Comparison of ENCODE assay signal across 22 cellular contexts in genomic region chr5:89338935-89339334, GRCh38.
DNase-seq lines count a peak whose midpoint lies in the region; ATAC-seq and TF ChIP-seq lines count a peak whose summit lies in the region.
"Had no signal": no experiment of that assay in that cellular context is flagged by ENCODE, and none has a peak within 500 bp of the region (broad histone marks: within the 10 kb centered on the region; RNA-seq: fewer than 3 reads in every experiment).

No MANE protein-coding gene starts in this region.

- intact Hi-C loops in activated CD4-positive, alpha-beta T cell treated with anti-CD3 and anti-CD28 coated beads for 36 hours (cut with DNase I, micrococcal nuclease) = no loop called here

- peaks cover 4% of the 10 kb centered on the region for H3K4me1 Mint-ChIP-seq in activated CD4-positive, alpha-beta T cell treated with anti-CD3 and anti-CD28 coated beads for 36 hours
- H3K4me1 Mint-ChIP-seq: activated naive CD4-positive, alpha-beta T cell treated with anti-CD3 and anti-CD28 coated beads, Interleukin-2, amount 10 ng/mL, durations not matched to agents 7 days and 5 days; mesothelial cell of epicardium; neural crest cell had no signal

- H4K20me1 ChIP-seq in smooth muscle cell (ENCODE audit: low read depth) = no peaks in the 10 kb centered on the region

- no peak overlapping the region for H3K9ac ChIP-seq in smooth muscle cell (ENCODE audit: low read depth)

- H3K27ac Mint-ChIP-seq in activated CD4-positive, alpha-beta T cell treated with anti-CD3 and anti-CD28 coated beads for 36 hours = no peak overlapping the region
- H3K27ac Mint-ChIP-seq: activated CD8-positive, alpha-beta T cell treated with anti-CD3 and anti-CD28 coated beads for 36 hours; activated naive CD4-positive, alpha-beta T cell treated with anti-CD3 and anti-CD28 coated beads, Interleukin-2, amount 10 ng/mL, durations not matched to agents 7 days and 5 days; activated T-cell treated with anti-CD3 and anti-CD28 coated beads, Interleukin-2, amount 50 U/mL, for 24 hours; GM23338; IgD-negative memory B cell; mesothelial cell of epicardium; T-helper 1 cell treated with Interleukin-12 subunit alpha and Interleukin-12 subunit beta and Interleukin-4 antibody, amounts not matched to agents 30 μg/mL and 1 μg/mL, for 36 hours; WTC11 had no signal

- H3K4me3 Mint-ChIP-seq in activated CD4-positive, alpha-beta T cell treated with anti-CD3 and anti-CD28 coated beads for 36 hours = no peak overlapping the region
- H3K4me3 Mint-ChIP-seq: activated CD8-positive, alpha-beta T cell treated with anti-CD3 and anti-CD28 coated beads for 36 hours; activated naive CD4-positive, alpha-beta T cell treated with anti-CD3 and anti-CD28 coated beads, Interleukin-2, amount 10 ng/mL, durations not matched to agents 7 days and 5 days; activated T-cell treated with anti-CD3 and anti-CD28 coated beads, Interleukin-2, amount 50 U/mL, for 24 hours; GM23338; IgD-negative memory B cell; mesothelial cell of epicardium; neural crest cell; T-helper 1 cell treated with Interleukin-12 subunit alpha and Interleukin-12 subunit beta and Interleukin-4 antibody, amounts not matched to agents 30 μg/mL and 1 μg/mL, for 36 hours; WTC11 had no signal

- POLR2A ChIA-PET in activated CD4-positive, alpha-beta T cell treated with anti-CD3 and anti-CD28 coated beads for 36 hours (lab: Charles Lee) = no interaction called here

- H3K36me3 ChIP-seq in SJCRH30 (no peaks in the 10 kb centered on the region), smooth muscle cell (ENCODE audit: low read depth) (no peaks in the 10 kb centered on the region)
- H3K36me3 ChIP-seq: esophagus squamous epithelium, thoracic aorta had no signal

- H3K27me3 Mint-ChIP-seq in activated CD4-positive, alpha-beta T cell treated with anti-CD3 and anti-CD28 coated beads for 36 hours = peaks cover 2% of the 10 kb centered on the region
- H3K27me3 Mint-ChIP-seq: activated naive CD4-positive, alpha-beta T cell treated with anti-CD3 and anti-CD28 coated beads, Interleukin-2, amount 10 ng/mL, durations not matched to agents 7 days and 5 days; activated T-cell treated with anti-CD3 and anti-CD28 coated beads, Interleukin-2, amount 50 U/mL, for 24 hours; IgD-negative memory B cell had no signal

- H3K4me1 ChIP-seq in SJCRH30 (peaks cover 18% of the 10 kb centered on the region), smooth muscle cell (ENCODE audit: low read depth) (peaks cover 4% of the 10 kb centered on the region)
- H3K4me1 ChIP-seq: esophagus squamous epithelium had no signal

- CTCF ChIA-PET in activated CD4-positive, alpha-beta T cell treated with anti-CD3 and anti-CD28 coated beads for 36 hours (lab: Charles Lee) = no interaction called here

- H3K4me3 ChIP-seq in SJCRH30 (no peak overlapping the region), fibroblast of mammary gland (ENCODE audit: control insufficient read depth, low read depth, low read length) (no peak overlapping the region), smooth muscle cell (no peak overlapping the region)
- H3K4me3 ChIP-seq: esophagus squamous epithelium, GM23338, thoracic aorta had no signal

- H3K27ac ChIP-seq in SJCRH30 = no peak overlapping the region
- H3K27ac ChIP-seq in smooth muscle cell (ENCODE audit: low read depth) = peak overlapping the region; percentile 22
- H3K27ac ChIP-seq: esophagus squamous epithelium, thoracic aorta had no signal

- H3K27me3 ChIP-seq in SJCRH30 = no peaks in the 10 kb centered on the region
- H3K27me3 ChIP-seq in smooth muscle cell (ENCODE audit: low read depth) = no peaks in the 10 kb centered on the region
- H3K27me3 ChIP-seq: esophagus squamous epithelium had no signal

- TF ChIP-seq CTCF in fibroblast of mammary gland (conservative IDR thresholded peaks at IDR 0.05; ENCODE audit: control insufficient read depth, insufficient read depth, low read depth, low read length) (no peak), smooth muscle cell (IDR thresholded peaks at IDR 0.05; ENCODE audit: borderline replicate concordance, insufficient read depth, poor library complexity, severe bottlenecking) (no peak)

- H3K79me2 ChIP-seq in smooth muscle cell (ENCODE audit: low read depth) = no peaks in the 10 kb centered on the region

- H3K36me3 Mint-ChIP-seq in activated CD4-positive, alpha-beta T cell treated with anti-CD3 and anti-CD28 coated beads for 36 hours (ENCODE audit: low read depth) = no peaks in the 10 kb centered on the region
- H3K36me3 Mint-ChIP-seq: activated naive CD4-positive, alpha-beta T cell treated with anti-CD3 and anti-CD28 coated beads, Interleukin-2, amount 10 ng/mL, durations not matched to agents 7 days and 5 days; mesothelial cell of epicardium; WTC11 had no signal

- H3K9me3 ChIP-seq in SJCRH30 (replicated peaks) (no peaks in the 10 kb centered on the region), smooth muscle cell (replicated peaks; ENCODE audit: low read depth) (no peaks in the 10 kb centered on the region)
- H3K9me3 ChIP-seq: esophagus squamous epithelium, thoracic aorta had no signal

- H3K9me3 Mint-ChIP-seq in activated CD4-positive, alpha-beta T cell treated with anti-CD3 and anti-CD28 coated beads for 36 hours (ENCODE audit: low read depth) = no peaks in the 10 kb centered on the region
- H3K9me3 Mint-ChIP-seq: activated CD8-positive, alpha-beta T cell treated with anti-CD3 and anti-CD28 coated beads for 36 hours; activated naive CD4-positive, alpha-beta T cell treated with anti-CD3 and anti-CD28 coated beads, Interleukin-2, amount 10 ng/mL, durations not matched to agents 7 days and 5 days; activated T-cell treated with anti-CD3 and anti-CD28 coated beads, Interleukin-2, amount 50 U/mL, for 24 hours; GM23338; mesothelial cell of epicardium; neural crest cell; T-helper 1 cell treated with Interleukin-12 subunit alpha and Interleukin-12 subunit beta and Interleukin-4 antibody, amounts not matched to agents 30 μg/mL and 1 μg/mL, for 36 hours; WTC11 had no signal

- peak; percentile 80 for DNase-seq in GM04504 (ENCODE audit: low read depth)
- DNase-seq in SJCRH30 = peak; percentile 26 to 49
- peak; percentile 58 for DNase-seq in fibroblast of mammary gland (ENCODE audit: low read depth)
- no peak for DNase-seq in smooth muscle cell (lab: John Stamatoyannopoulos, UW; ENCODE audit: unreplicated experiment)
- no peak for DNase-seq in NCI-H82 treated with DMSO at 0.1 percent for 48 hours (lab: John Stamatoyannopoulos, UW; ENCODE audit: unreplicated experiment)
- no peak for DNase-seq in activated CD4-positive, alpha-beta T cell treated with anti-CD3 and anti-CD28 coated beads for 36 hours
- DNase-seq: activated CD8-positive, alpha-beta T cell treated with anti-CD3 and anti-CD28 coated beads for 36 hours; activated naive CD4-positive, alpha-beta T cell treated with anti-CD3 and anti-CD28 coated beads, Interleukin-2, amount 10 ng/mL, durations not matched to agents 7 days and 5 days; activated T-cell treated with anti-CD3 and anti-CD28 coated beads, Interleukin-2, amount 50 U/mL, for 24 hours; DMS 273 treated with DMSO at 0.1 percent for 48 hours; esophagus squamous epithelium; NCI-H1930; NCI-H510A; SHP77 had no signal

- ATAC-seq in GM21528 (IDR thresholded peaks at IDR 0.05; ENCODE audit: low FRiP score, unreplicated experiment) = no peak
- ATAC-seq in activated CD4-positive, alpha-beta T cell treated with anti-CD3 and anti-CD28 coated beads for 36 hours = no peak
- ATAC-seq: activated CD8-positive, alpha-beta T cell treated with anti-CD3 and anti-CD28 coated beads for 36 hours; GM23338; WTC11 had no signal

- peak overlapping the region; percentile 22 for H2AFZ ChIP-seq in smooth muscle cell (ENCODE audit: low read depth)
- H2AFZ ChIP-seq: GM23338 had no signal

- WGBS in smooth muscle cell (ENCODE audit: low lambda C conversion rate) = 53% methylated on average over 2 of the region's 2 CpGs

- H3F3A ChIP-seq in smooth muscle cell (ENCODE audit: low read depth) = peaks cover 6% of the 10 kb centered on the region

- H3K4me2 ChIP-seq in smooth muscle cell = peak overlapping the region; percentile 36
- H3K4me2 ChIP-seq: GM23338 had no signal

Comparison
In these comparisons a context has a peak if more than half of its experiments do, and no peak if none do; other contexts are left out.
1. DNase-seq: peak in GM04504 (single experiment), SJCRH30 (2 of 2) and fibroblast of mammary gland (single experiment); none in smooth muscle cell (single experiment), NCI-H82 treated with DMSO at 0.1 percent for 48 hours (single experiment) and activated CD4-positive, alpha-beta T cell treated with anti-CD3 and anti-CD28 coated beads for 36 hours (single experiment).